Comparison of ENCODE assay signal across 16 cellular contexts in the genomic region with DNA sequence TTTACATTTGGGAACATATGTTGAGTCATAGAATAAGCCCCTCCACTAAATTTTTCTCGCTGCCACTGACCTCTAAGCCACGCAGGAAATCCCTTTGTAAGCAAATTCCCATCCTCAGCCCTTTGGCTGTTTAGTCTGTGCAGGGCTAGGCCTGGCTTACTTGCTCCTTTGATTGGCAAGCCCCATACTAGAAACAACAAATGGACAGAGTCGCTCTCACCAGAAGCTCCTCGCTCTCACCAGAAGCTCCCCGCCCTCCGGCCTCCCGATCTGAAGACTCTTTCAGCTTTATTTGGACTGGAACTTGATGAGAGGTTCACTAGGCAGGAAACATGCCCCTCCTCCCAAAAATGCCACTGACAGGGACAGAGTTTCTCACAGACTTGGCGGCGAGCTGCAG.
A peak's percentile ranks its signal among the peaks of the same experiment; 100 is the strongest.
DNase-seq lines count a peak whose midpoint lies in the region; ATAC-seq, FAIRE-seq and TF ChIP-seq lines count a peak whose summit lies in the region.
"Had no signal": no experiment of that assay in that cellular context is flagged by ENCODE, and none has a peak within 500 bp of the region (broad histone marks: within the 10 kb centered on the region; RNA-seq: fewer than 3 reads in every experiment).

No MANE protein-coding gene starts in this region.

- FAIRE-seq in HepG2 (lab: Jason Lieb, UNC), result no peak
- FAIRE-seq: GM18507 had no signal

- CTCF ChIA-PET in HepG2 (lab: Yijun Ruan, JAX; ENCODE audit: low intra/inter-chr PET ratio, low total read pairs), result no interaction called here

- intact Hi-C loops in HepG2 (cut with micrococcal nuclease; ENCODE audit: unreplicated experiment), result no loop called here

- no peak for TF ChIP-seq POLR2A in HepG2 (IDR thresholded peaks at IDR 0.05; ENCODE audit: insufficient read depth in 1 of 2, low read depth in 2 of 2, low read length in 2 of 2)

- POLR2A ChIA-PET in HepG2 (lab: Yijun Ruan, JAX), result no interaction called here

- TF ChIP-seq RAD21 in HepG2 (CRISPR knock-in tag; IDR thresholded peaks at IDR 0.05), result no peak

- H3K9me3 Mint-ChIP-seq in chondrocyte (ENCODE audit: low read depth) (peaks cover 14% of the 10 kb centered on the region), osteocyte (ENCODE audit: unreplicated experiment) (peaks cover 1% of the 10 kb centered on the region)

- H4K20me1 ChIP-seq in HepG2 (ENCODE audit: insufficient read depth, low read length), result no peaks in the 10 kb centered on the region

- H3K27ac ChIP-seq in HepG2 (ENCODE audit: extremely low read length, insufficient read depth, low read length), result no peak overlapping the region

- no peak for TF ChIP-seq CTCF in chondrocyte (IDR thresholded peaks at IDR 0.05)
- TF ChIP-seq CTCF in HepG2 (CRISPR knock-in tag; IDR thresholded peaks at IDR 0.05), result no peak
- no peak for TF ChIP-seq CTCF in osteocyte (IDR thresholded peaks at IDR 0.05)

- no peaks in the 10 kb centered on the region for H3K9me3 ChIP-seq in HepG2 (ENCODE audit: low read length)
- H3K9me3 ChIP-seq: Peyer's patch had no signal

- WGBS in HepG2 (ENCODE audit: low lambda C conversion rate), result 23% methylated on average over 9 of the region's 9 CpGs

- BruUV-seq in HepG2 (replicated peaks; lab: Mats Ljungman, UMichigan), result no TSS peak

- TF ChIP-seq EP300 in HepG2 (IDR thresholded peaks at IDR 0.05; ENCODE audit: low read depth in 2 of 2, low read length in 2 of 2) (no peak), HepG2 (CRISPR knock-in tag; IDR thresholded peaks at IDR 0.05; ENCODE audit: borderline replicate concordance) (no peak)

- H3K4me3 Mint-ChIP-seq in chondrocyte (ENCODE audit: unreplicated experiment) (peak overlapping the region; percentile 23), osteocyte (ENCODE audit: unreplicated experiment) (no peak overlapping the region)
- H3K4me3 Mint-ChIP-seq: CD14-positive monocyte had no signal

- in situ Hi-C loops in HepG2 (cut with HindIII; ENCODE audit: extremely low pct_ligation_motif_present, low pct_unique_long_range_greater_than_20kb), result no loop called here

- H3K27me3 Mint-ChIP-seq in chondrocyte (ENCODE audit: low read depth) (peaks cover 6% of the 10 kb centered on the region), osteocyte (ENCODE audit: unreplicated experiment) (peaks cover 2% of the 10 kb centered on the region)

- DNase-seq in ELF-1 (ENCODE audit: low read depth, low spot score), result peak; percentile 65
- no peak for DNase-seq in chondrocyte (ENCODE audit: low spot score)
- DNase-seq in HepG2 (ENCODE audit: low spot score), result no peak
- no peak for DNase-seq in osteocyte (ENCODE audit: extremely low spot score, unreplicated experiment)
- DNase-seq in 8988T, result no peak
- DNase-seq: COR-L47, DMS153, HCEC 1CT, NCI-H1105 treated with DMSO at 0.1 percent for 48 hours, NCI-H187, Peyer's patch, SHP77 treated with DMSO at 0.1 percent for 48 hours had no signal

- peaks cover 0 to 8% of the 10 kb centered on the region in 2 experiments; a peak in 2 of 5 replicates for H3K27me3 ChIP-seq in HepG2 (ENCODE audit: control insufficient read depth in 1 of 2, insufficient read depth in 2 of 2, low read length in 2 of 2)
- H3K27me3 ChIP-seq: Peyer's patch had no signal

- H3K4me2 ChIP-seq in HepG2 (ENCODE audit: low read depth, low read length), result no peak overlapping the region

- no peak overlapping the region for H3K27ac Mint-ChIP-seq in chondrocyte (ENCODE audit: unreplicated experiment)
- H3K27ac Mint-ChIP-seq in osteocyte (ENCODE audit: unreplicated experiment), result peak overlapping the region; percentile 21
- H3K27ac Mint-ChIP-seq: CD14-positive monocyte had no signal

- ATAC-seq in HepG2, result no peak
- ATAC-seq in HG02870 (IDR thresholded peaks at IDR 0.05; ENCODE audit: unreplicated experiment), result no peak
- ATAC-seq in HG03139 (IDR thresholded peaks at IDR 0.05; ENCODE audit: unreplicated experiment), result no peak

- no peaks in the 10 kb centered on the region for H3K79me2 ChIP-seq in HepG2 (ENCODE audit: insufficient read depth, low read length)

- peaks cover 7% of the 10 kb centered on the region for H3K4me1 ChIP-seq in HepG2 (ENCODE audit: insufficient read depth, low read length)
- H3K4me1 ChIP-seq: Peyer's patch had no signal

- peaks cover 11% of the 10 kb centered on the region for H3K4me1 Mint-ChIP-seq in chondrocyte (ENCODE audit: low read depth)
- peaks cover 9% of the 10 kb centered on the region for H3K4me1 Mint-ChIP-seq in osteocyte (ENCODE audit: unreplicated experiment)
- H3K4me1 Mint-ChIP-seq: CD14-positive monocyte had no signal

- H3K36me3 Mint-ChIP-seq in chondrocyte (ENCODE audit: low read depth) (no peaks in the 10 kb centered on the region), osteocyte (ENCODE audit: unreplicated experiment) (no peaks in the 10 kb centered on the region)
- H3K36me3 Mint-ChIP-seq: CD14-positive monocyte had no signal

- no peaks in the 10 kb centered on the region for H3K36me3 ChIP-seq in HepG2 (replicated peaks in 1 of 2; ENCODE audit: control insufficient read depth in 1 of 2, insufficient read depth in 2 of 2, low read length in 2 of 2)
- H3K36me3 ChIP-seq: Peyer's patch had no signal

- H3K4me3 ChIP-seq in HepG2 (replicated peaks in 1 of 3; ENCODE audit: insufficient read depth in 1 of 3, low read depth in 2 of 3, low read length in 3 of 3), result no peak overlapping the region
- H3K4me3 ChIP-seq: Peyer's patch had no signal

- no peak overlapping the region for H2AFZ ChIP-seq in HepG2 (ENCODE audit: low read length)

- no peak overlapping the region for H3K9ac ChIP-seq in HepG2 (ENCODE audit: insufficient read depth, low read depth, low read length)

TF ChIP-seq in HepG2, 621 proteins besides CTCF, POLR2A, EP300 and RAD21:
- peak; percentile 23 to 50; a peak in 1 of 4 replicates for TF ChIP-seq MAFK (conservative IDR thresholded peaks at IDR 0.05 in 1 of 2, IDR thresholded peaks at IDR 0.05 in 1 of 2; ENCODE audit: low read length in 2 of 2)
- TF ChIP-seq MAFF (IDR thresholded peaks at IDR 0.05; ENCODE audit: low read depth, low read length), result peak; percentile 15; the same call in 1 of the 2 replicates
- TF ChIP-seq REPIN1 (CRISPR knock-in tag; IDR thresholded peaks at IDR 0.05; ENCODE audit: borderline replicate concordance, low read depth), result no peak
